In genomic region chr15:33746203-33746602, GRCh38 we compare ENCODE assay signal across 27 cellular contexts.
"Had no signal": no experiment of that assay in that cellular context is flagged by ENCODE, and none has a peak within 500 bp of the region (broad histone marks: within the 10 kb centered on the region; RNA-seq: fewer than 3 reads in every experiment).

No MANE protein-coding gene starts in this region.

- H3K4me2 ChIP-seq: KMS-11, SK-N-SH had no signal

- DNase-seq: activated CD4-positive, alpha-beta memory T cell treated with anti-CD3 and anti-CD28 coated beads, Interleukin-2, amount 10 ng/mL, durations not matched to agents 7 days and 5 days; activated CD4-positive, alpha-beta T cell treated with anti-CD3 and anti-CD28 coated beads for 1 hour; activated CD4-positive, alpha-beta T cell treated with anti-CD3 and anti-CD28 coated beads for 48 hours; activated CD4-positive, CD25-positive, alpha-beta regulatory T cell; activated CD8-positive, alpha-beta memory T cell treated with anti-CD3 and anti-CD28 coated beads for 24 hours; activated CD8-positive, alpha-beta memory T cell treated with anti-CD3 and anti-CD28 coated beads, Interleukin-2, amount 10 ng/mL, durations not matched to agents 7 days and 5 days; activated CD8-positive, alpha-beta memory T cell treated with anti-CD3 and anti-CD28 coated beads, Interleukin-2, amount 50 U/mL, for 48 hours; activated effector memory CD4-positive, alpha-beta T cell treated with Interleukin-2 at 50 U/mL for 16 hours; activated naive CD4-positive, alpha-beta T cell treated with anti-CD3 and anti-CD28 coated beads, Interleukin-2, amount 10 ng/mL, durations not matched to agents 7 days and 5 days; activated naive CD8-positive, alpha-beta T cell treated with anti-CD3 and anti-CD28 coated beads, Interleukin-2, amount 50 U/mL, for 24 hours; activated T-cell treated with anti-CD3 and anti-CD28 coated beads, Interleukin-2, amount 50 U/mL, for 48 hours; NCI-H1105; NCI-H1436; NCI-H1694 treated with DMSO at 0.1 percent for 48 hours; NCI-H2029; NCI-H345; NCI-H524 treated with DMSO at 0.1 percent for 48 hours; NK-92 treated with Interleukin-12 subunit alpha and Interleukin-12 subunit beta, amount 100 ng/mL, for 24 hours; PC-3; Peyer's patch; RPMI8226; SHP77 treated with DMSO at 0.1 percent for 48 hours; SK-N-SH; WERI-Rb-1 had no signal

- ATAC-seq: activated CD8-positive, alpha-beta memory T cell treated with anti-CD3 and anti-CD28 coated beads, Interleukin-2, amount 10 ng/mL, durations not matched to agents 7 days and 5 days; activated naive CD8-positive, alpha-beta T cell treated with anti-CD3 and anti-CD28 coated beads, Interleukin-2, amount 50 U/mL, for 24 hours; PC-3 had no signal

- H3K4me1 ChIP-seq: Peyer's patch had no signal

- H3K4me3 ChIP-seq: Peyer's patch, SJSA1 had no signal

- FAIRE-seq: TTC549 had no signal

- H3K9ac ChIP-seq: KMS-11, SK-N-SH had no signal

- H3K9me2 ChIP-seq: SK-N-SH had no signal

- H3K36me3 ChIP-seq: Peyer's patch, SJSA1, WERI-Rb-1 had no signal

- H3K27me3 ChIP-seq: Peyer's patch, SJSA1 had no signal

- H3K27ac ChIP-seq: KMS-11, Peyer's patch, SJSA1, WERI-Rb-1 had no signal

- H3K9me3 ChIP-seq: Peyer's patch, SJSA1, SK-N-SH had no signal
